Comparison of ENCODE assay signal across 8 cellular contexts in the genomic region with DNA sequence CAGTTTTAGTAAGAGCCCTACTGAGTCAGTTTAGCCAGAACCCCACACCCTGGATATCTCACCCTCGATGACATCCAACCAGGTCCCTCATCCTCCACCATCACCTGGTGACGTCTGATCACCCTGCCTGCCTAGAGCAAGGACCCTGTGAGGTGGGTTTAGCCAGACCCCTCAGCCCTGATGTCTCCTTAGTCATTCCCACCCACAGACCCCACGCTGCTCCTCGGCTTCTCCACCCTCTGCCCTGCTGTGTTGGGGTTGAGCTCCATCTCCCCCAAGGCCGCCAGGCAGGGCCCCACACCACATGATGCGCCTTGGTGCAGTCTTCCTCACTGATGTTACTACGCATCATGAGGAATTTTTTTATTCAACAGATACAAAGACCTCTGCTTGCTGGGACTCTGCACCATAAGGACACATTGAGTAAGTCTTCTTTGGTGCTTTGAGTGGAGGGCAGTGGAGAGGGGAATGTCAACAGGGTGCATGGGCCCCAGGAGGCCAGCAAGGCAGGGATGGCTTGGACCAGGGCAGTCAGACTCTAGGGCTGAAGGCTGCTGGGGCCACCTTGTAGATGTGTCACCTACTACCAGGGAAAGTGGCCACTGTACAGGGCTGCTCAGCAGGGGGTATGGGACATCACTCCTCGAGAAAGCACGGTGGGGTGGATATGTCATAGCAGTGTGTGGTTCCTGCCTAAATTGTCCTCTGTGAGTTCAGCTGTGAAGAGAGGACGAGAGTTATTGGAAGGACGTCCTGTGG. TPM values are rescaled to one million over a fixed set of nuclear protein-coding genes. Genes with fewer than 3 reads are reported as not detected.
DNase-seq lines count a peak whose midpoint lies in the region; ATAC-seq and TF ChIP-seq lines count a peak whose summit lies in the region.
"Had no signal": no experiment of that assay in that cellular context is flagged by ENCODE, and none has a peak within 500 bp of the region (broad histone marks: within the 10 kb centered on the region; RNA-seq: fewer than 3 reads in every experiment).

No MANE protein-coding gene starts in this region.

- H3K9ac ChIP-seq in OCI-LY3 (ENCODE audit: low read length) (no peak overlapping the region), adipocyte (ENCODE audit: low read length) (peak overlapping the region; percentile 70)

- DNase-seq in adipocyte (ENCODE audit: low read depth) = no peak
- DNase-seq in right lobe of liver = peak in 2 of 3 donors; percentile 22 to 47
- no peak for DNase-seq in stomach
- DNase-seq in hippocampal formation (lab: John Stamatoyannopoulos, UW) = no peak
- DNase-seq in HK-2 (ENCODE audit: unreplicated experiment) = no peak
- no peak for DNase-seq in GOT3 (lab: John Stamatoyannopoulos, UW)

- TF ChIP-seq POLR2A in right lobe of liver (IDR thresholded peaks at IDR 0.05) (no peak), stomach (IDR thresholded peaks at IDR 0.05) (no peak)

- TF ChIP-seq EP300 in stomach (IDR thresholded peaks at IDR 0.05) = no peak

- TF ChIP-seq CTCF in OCI-LY3 (IDR thresholded peaks at IDR 0.05; ENCODE audit: low read depth, low read length) = no peak
- no peak for TF ChIP-seq CTCF in right lobe of liver (IDR thresholded peaks at IDR 0.05)
- no peak for TF ChIP-seq CTCF in stomach (IDR thresholded peaks at IDR 0.05)

- ATAC-seq in right lobe of liver = no peak

- intact Hi-C loops in right lobe of liver (cut with DNase I) (no loop called here), stomach (cut with DNase I; ENCODE audit: low total_unique reads) (no loop called here)

- H3K27me3 ChIP-seq in OCI-LY3 (ENCODE audit: low read depth, low read length) (no peaks in the 10 kb centered on the region), adipocyte (replicated peaks; ENCODE audit: control insufficient read depth, insufficient read depth, low read length) (no peaks in the 10 kb centered on the region), right lobe of liver (no peaks in the 10 kb centered on the region), stomach (peaks cover 0 to 16% (median 10%) of the 10 kb centered on the region in 3 donors)
- H3K27me3 ChIP-seq: cardiac muscle cell had no signal

- H3K4me1 ChIP-seq in OCI-LY3 (ENCODE audit: low read length) (peaks cover 10% of the 10 kb centered on the region), adipocyte (ENCODE audit: control insufficient read depth, insufficient read depth, low read length) (peaks cover 20% of the 10 kb centered on the region), right lobe of liver (peaks cover 0 to 12% (median 4%) of the 10 kb centered on the region in 4 donors), stomach (peaks cover 23 to 55% (median 38%) of the 10 kb centered on the region in 4 donors)

- no peaks in the 10 kb centered on the region for H4K20me1 ChIP-seq in OCI-LY3 (ENCODE audit: insufficient read depth, low read length)

- peak overlapping the region; percentile 77; the same call in 1 of the 2 replicates for H3K4me2 ChIP-seq in OCI-LY3 (ENCODE audit: low read length)

- no peak overlapping the region for H2AFZ ChIP-seq in OCI-LY3 (ENCODE audit: low read depth, low read length)

- H3K9me3 ChIP-seq in OCI-LY3 (ENCODE audit: insufficient read depth, low read length) = no peaks in the 10 kb centered on the region
- H3K9me3 ChIP-seq in adipocyte (ENCODE audit: control insufficient read depth, low read length) = no peaks in the 10 kb centered on the region
- H3K9me3 ChIP-seq in right lobe of liver = no peaks in the 10 kb centered on the region
- no peaks in the 10 kb centered on the region for H3K9me3 ChIP-seq in stomach

- no peak overlapping the region for H3K4me3 ChIP-seq in OCI-LY3 (ENCODE audit: low read length)
- H3K4me3 ChIP-seq in adipocyte (ENCODE audit: low read length) = no peak overlapping the region
- H3K4me3 ChIP-seq in right lobe of liver = no peak overlapping the region
- no peak overlapping the region for H3K4me3 ChIP-seq in stomach

- H3K36me3 ChIP-seq in OCI-LY3 (replicated peaks; ENCODE audit: low read depth, low read length) (no peaks in the 10 kb centered on the region), adipocyte (ENCODE audit: control insufficient read depth, insufficient read depth, low read length, severe bottlenecking) (no peaks in the 10 kb centered on the region), right lobe of liver (no peaks in the 10 kb centered on the region), stomach (peaks cover 0 to 11% (median 4%) of the 10 kb centered on the region in 4 donors)
- H3K36me3 ChIP-seq: cardiac muscle cell had no signal

- 88% methylated on average over 6 of the region's 11 CpGs for WGBS in right lobe of liver (ENCODE audit: insufficient coverage, low coverage, low lambda C conversion rate, missing lambda C conversion rate)
- WGBS in stomach, 5 donors = 85 to 97% (median 92%) methylated on average over 11 of the region's 11 CpGs

- H3K79me2 ChIP-seq in OCI-LY3 (ENCODE audit: low read length) = peaks cover 9% of the 10 kb centered on the region

- H3K27ac ChIP-seq in OCI-LY3 (ENCODE audit: low read length) (no peak overlapping the region), right lobe of liver (peak overlapping the region in 2 of 3 donors; percentile 49 to 69), stomach (peak overlapping the region in 4 of 5 donors; percentile 52 to 100 (median 84))
- H3K27ac ChIP-seq: cardiac muscle cell had no signal

RNA-seq across cellular contexts. Expression of gene IBA57, which starts 1.6 kb away (rescaled TPM):
- total RNA-seq in right lobe of liver (1 to 10 TPM; 5.1 to 8.0 (median 6.1) TPM), stomach (1 to 10 TPM; 1.2 to 6.1 (median 5.0) TPM)
- 1 to 10 TPM; 1.4 to 5.3 (median 3.7) TPM for polyA plus RNA-seq in stomach

RNA-seq across cellular contexts. Expression of gene GJC2, which starts 14.2 kb away (rescaled TPM):
- total RNA-seq in right lobe of liver (under 1 TPM in 5 of 6 experiments, not detected in 1; 0.12 to 0.44 (median 0.16) TPM), stomach (10 to 100 TPM in 1 of 5 donors, 1 to 10 TPM in 2, not detected in 2; 1.3 to 26.6 (median 1.7) TPM)
- polyA plus RNA-seq in stomach = 1 to 10 TPM in 1 of 3 donors, under 1 TPM in 2; 0.46 to 1.8 (median 0.87) TPM

RNA-seq across cellular contexts. Expression of gene GUK1, which starts 23.9 kb away (rescaled TPM):
- total RNA-seq in right lobe of liver = 100 to 1,000 TPM in 4 of 6 experiments, 10 to 100 TPM in 2; 78.0 to 235 (median 108) TPM
- total RNA-seq in stomach = 100 to 1,000 TPM; 179 to 326 (median 230) TPM
- 100 to 1,000 TPM; 457 to 613 (median 592) TPM for polyA plus RNA-seq in stomach

RNA-seq across cellular contexts. Expression of gene OBSCN, which starts 43.9 kb away (rescaled TPM):
- total RNA-seq in right lobe of liver (1 to 10 TPM in 5 of 6 experiments, under 1 TPM in 1; 0.43 to 3.5 (median 2.0) TPM), stomach (100 to 1,000 TPM in 1 of 5 donors, 10 to 100 TPM in 4; 24.6 to 111 (median 39.1) TPM)
- 10 to 100 TPM in 1 of 3 donors, 1 to 10 TPM in 2; 7.2 to 19.7 (median 7.7) TPM for polyA plus RNA-seq in stomach

RNA-seq across cellular contexts. Expression of gene MRPL55, which starts 54.9 kb away (rescaled TPM):
- total RNA-seq in right lobe of liver (10 to 100 TPM; 24.2 to 75.9 (median 38.0) TPM), stomach (100 to 1,000 TPM in 1 of 5 donors, 10 to 100 TPM in 4; 18.7 to 101 (median 77.4) TPM)
- 100 to 1,000 TPM; 136 to 158 (median 156) TPM for polyA plus RNA-seq in stomach

Comparison
In these comparisons a context has a peak if more than half of its experiments do, and no peak if none do; other contexts are left out.
1. DNase-seq: peak in right lobe of liver (2 of 3); none in adipocyte (single experiment), stomach (single experiment), hippocampal formation (0 of 2), HK-2 (single experiment) and GOT3 (single experiment).